Comparison of ENCODE assay signal across 8 cellular contexts in genomic region chr4:188695261-188695660, GRCh38.
"Had no signal": no experiment of that assay in that cellular context is flagged by ENCODE, and none has a peak within 500 bp of the region (broad histone marks: within the 10 kb centered on the region; RNA-seq: fewer than 3 reads in every experiment).

No MANE protein-coding gene starts in this region.

- ATAC-seq: GM12878 had no signal

- H3K4me3 ChIP-seq: GM12878 had no signal

- FAIRE-seq: G401.6, GM12878, GM12891, GM12892, GM18507, GM19239 had no signal

- DNase-seq: GDM1, GF-D8 had no signal
